In genomic region chr1:113369715-113370114, GRCh38 we compare ENCODE assay signal across 25 cellular contexts. TPM values are rescaled to one million over a fixed set of nuclear protein-coding genes. Genes with fewer than 3 reads are reported as not detected.
DNase-seq lines count a peak whose midpoint lies in the region; ATAC-seq, FAIRE-seq and TF ChIP-seq lines count a peak whose summit lies in the region.
"Had no signal": no experiment of that assay in that cellular context is flagged by ENCODE, and none has a peak within 500 bp of the region (broad histone marks: within the 10 kb centered on the region; RNA-seq: fewer than 3 reads in every experiment).

No MANE protein-coding gene starts in this region.

- no peak overlapping the region for H3K27ac Mint-ChIP-seq in activated CD8-positive, alpha-beta memory T cell treated with anti-CD3 and anti-CD28 coated beads, Interleukin-2, amount 10 ng/mL, durations not matched to agents 7 days and 5 days
- H3K27ac Mint-ChIP-seq in activated T-helper 17 cell treated with anti-CD3 and anti-CD28 coated beads, Interleukin-2, amount 50 U/mL, for 72 hours: no peak overlapping the region
- H3K27ac Mint-ChIP-seq in stimulated activated effector memory CD8-positive, alpha-beta T cell treated with anti-CD3 and anti-CD28 coated beads, Interleukin-12 subunit alpha, Interleukin-12 subunit beta, amount 100 ng/mL, for 72 hours: no peak overlapping the region
- H3K27ac Mint-ChIP-seq: CD4-positive, alpha-beta T cell had no signal

- TF ChIP-seq POLR2A in GM12892 (IDR thresholded peaks at IDR 0.05; ENCODE audit: low read depth, low read length): no peak

- no peak for DNase-seq in activated CD8-positive, alpha-beta memory T cell treated with anti-CD3 and anti-CD28 coated beads, Interleukin-2, amount 10 ng/mL, durations not matched to agents 7 days and 5 days
- DNase-seq in activated CD8-positive, alpha-beta memory T cell treated with anti-CD3 and anti-CD28 coated beads for 24 hours: no peak
- DNase-seq in GM12892 (ENCODE audit: insufficient read length) (no peak), COLO829 (ENCODE audit: low spot score) (no peak), Kasumi-1 (lab: John Stamatoyannopoulos, UW) (no peak)
- DNase-seq in stimulated activated effector memory CD8-positive, alpha-beta T cell treated with anti-CD3 and anti-CD28 coated beads, Interleukin-12 subunit alpha, Interleukin-12 subunit beta, amount 100 ng/mL, for 72 hours (ENCODE audit: low spot score in 2 of 2): no peak
- DNase-seq: AML-193; CD4-positive, alpha-beta T cell; COR-L47; DMS53; H7; MG63; NCI-H1105 treated with DMSO at 0.1 percent for 48 hours; NCI-H146; NCI-H1930; NCI-H2107; NCI-H774; PC-3; SJCRH30 had no signal

- ATAC-seq in activated CD8-positive, alpha-beta memory T cell treated with anti-CD3 and anti-CD28 coated beads, Interleukin-2, amount 10 ng/mL, durations not matched to agents 7 days and 5 days: peak; percentile 33
- ATAC-seq in activated T-helper 17 cell treated with anti-CD3 and anti-CD28 coated beads, Interleukin-2, amount 50 U/mL, for 72 hours (replicated peaks): peak; percentile 56
- peak; percentile 69 for ATAC-seq in stimulated activated effector memory CD8-positive, alpha-beta T cell treated with anti-CD3 and anti-CD28 coated beads, Interleukin-12 subunit alpha, Interleukin-12 subunit beta, amount 100 ng/mL, for 72 hours
- ATAC-seq: A549, K562, PC-3, SK-N-SH treated with all-trans-retinoic acid at 6 μM for 48 hours had no signal

- peaks cover 3% of the 10 kb centered on the region for H3K4me1 Mint-ChIP-seq in activated CD8-positive, alpha-beta memory T cell treated with anti-CD3 and anti-CD28 coated beads, Interleukin-2, amount 10 ng/mL, durations not matched to agents 7 days and 5 days
- no peaks in the 10 kb centered on the region for H3K4me1 Mint-ChIP-seq in activated T-helper 17 cell treated with anti-CD3 and anti-CD28 coated beads, Interleukin-2, amount 50 U/mL, for 72 hours
- no peaks in the 10 kb centered on the region for H3K4me1 Mint-ChIP-seq in stimulated activated effector memory CD8-positive, alpha-beta T cell treated with anti-CD3 and anti-CD28 coated beads, Interleukin-12 subunit alpha, Interleukin-12 subunit beta, amount 100 ng/mL, for 72 hours

- H3K9me3 Mint-ChIP-seq in activated CD8-positive, alpha-beta memory T cell treated with anti-CD3 and anti-CD28 coated beads, Interleukin-2, amount 10 ng/mL, durations not matched to agents 7 days and 5 days (ENCODE audit: low read depth): no peaks in the 10 kb centered on the region
- no peaks in the 10 kb centered on the region for H3K9me3 Mint-ChIP-seq in activated T-helper 17 cell treated with anti-CD3 and anti-CD28 coated beads, Interleukin-2, amount 50 U/mL, for 72 hours
- no peaks in the 10 kb centered on the region for H3K9me3 Mint-ChIP-seq in stimulated activated effector memory CD8-positive, alpha-beta T cell treated with anti-CD3 and anti-CD28 coated beads, Interleukin-12 subunit alpha, Interleukin-12 subunit beta, amount 100 ng/mL, for 72 hours
- H3K9me3 Mint-ChIP-seq: CD4-positive, alpha-beta T cell had no signal

- H3K27me3 Mint-ChIP-seq in activated CD8-positive, alpha-beta memory T cell treated with anti-CD3 and anti-CD28 coated beads, Interleukin-2, amount 10 ng/mL, durations not matched to agents 7 days and 5 days: peaks cover 12% of the 10 kb centered on the region
- H3K27me3 Mint-ChIP-seq in activated T-helper 17 cell treated with anti-CD3 and anti-CD28 coated beads, Interleukin-2, amount 50 U/mL, for 72 hours: no peaks in the 10 kb centered on the region
- H3K27me3 Mint-ChIP-seq: CD4-positive, alpha-beta T cell had no signal

- H3K4me3 Mint-ChIP-seq in activated CD8-positive, alpha-beta memory T cell treated with anti-CD3 and anti-CD28 coated beads, Interleukin-2, amount 10 ng/mL, durations not matched to agents 7 days and 5 days: no peak overlapping the region
- no peak overlapping the region for H3K4me3 Mint-ChIP-seq in activated T-helper 17 cell treated with anti-CD3 and anti-CD28 coated beads, Interleukin-2, amount 50 U/mL, for 72 hours
- H3K4me3 Mint-ChIP-seq in stimulated activated effector memory CD8-positive, alpha-beta T cell treated with anti-CD3 and anti-CD28 coated beads, Interleukin-12 subunit alpha, Interleukin-12 subunit beta, amount 100 ng/mL, for 72 hours: no peak overlapping the region
- H3K4me3 Mint-ChIP-seq: CD4-positive, alpha-beta T cell had no signal

- H3K36me3 Mint-ChIP-seq in activated CD8-positive, alpha-beta memory T cell treated with anti-CD3 and anti-CD28 coated beads, Interleukin-2, amount 10 ng/mL, durations not matched to agents 7 days and 5 days: no peaks in the 10 kb centered on the region
- H3K36me3 Mint-ChIP-seq in activated T-helper 17 cell treated with anti-CD3 and anti-CD28 coated beads, Interleukin-2, amount 50 U/mL, for 72 hours (ENCODE audit: low read depth): no peaks in the 10 kb centered on the region
- H3K36me3 Mint-ChIP-seq in stimulated activated effector memory CD8-positive, alpha-beta T cell treated with anti-CD3 and anti-CD28 coated beads, Interleukin-12 subunit alpha, Interleukin-12 subunit beta, amount 100 ng/mL, for 72 hours: no peaks in the 10 kb centered on the region

- FAIRE-seq in GM12892 (lab: Jason Lieb, UNC): peak; percentile 46
- FAIRE-seq: A549, GM19239, HTR-8/SVneo, K562 had no signal

- CTCF ChIA-PET in activated CD8-positive, alpha-beta memory T cell treated with anti-CD3 and anti-CD28 coated beads, Interleukin-2, amount 10 ng/mL, durations not matched to agents 7 days and 5 days (lab: Charles Lee): no interaction called here

RNA-seq across cellular contexts. Expression of gene MAGI3, which starts 20.6 kb away (rescaled TPM):
- 1 to 10 TPM; 6.5 to 9.8 TPM for total RNA-seq in activated CD8-positive, alpha-beta memory T cell treated with anti-CD3 and anti-CD28 coated beads, Interleukin-2, amount 10 ng/mL, durations not matched to agents 7 days and 5 days
- polyA plus RNA-seq in GM12892 (2012; ENCODE audit: missing spikeins): 2.4 TPM
- 1 to 10 TPM; 7.6 to 7.9 TPM for total RNA-seq in activated T-helper 17 cell treated with anti-CD3 and anti-CD28 coated beads, Interleukin-2, amount 50 U/mL, for 72 hours
